Comparison of ENCODE assay signal across 26 cellular contexts in genomic region chr1:160226623-160227022, GRCh38. TPM values are rescaled to one million over a fixed set of nuclear protein-coding genes. Genes with fewer than 3 reads are reported as not detected.
"Had no signal": no experiment of that assay in that cellular context is flagged by ENCODE, and none has a peak within 500 bp of the region (broad histone marks: within the 10 kb centered on the region; RNA-seq: fewer than 3 reads in every experiment).

No MANE protein-coding gene starts in this region.

- H3K27ac Mint-ChIP-seq: activated CD8-positive, alpha-beta T cell treated with anti-CD3 and anti-CD28 coated beads for 36 hours; activated naive CD8-positive, alpha-beta T cell treated with anti-CD3 and anti-CD28 coated beads, Interleukin-2, amount 50 U/mL, for 24 hours; activated T-helper 2 cell treated with anti-CD3 and anti-CD28 coated beads, Interferon-gamma antibody, Interleukin-2, Interleukin-4, amounts not matched to agents 10 μg/mL and 5 μg/mL and 100 μg/mL, durations not matched to agents 14 hours and 24 hours and 36 hours; stimulated activated naive CD8-positive, alpha-beta T cell treated with anti-CD3 and anti-CD28 coated beads, Interleukin-15, Interleukin-2, amounts not matched to agents 100 ng/mL and 50 ng/mL, for 24 hours had no signal

- H3K27me3 ChIP-seq: ascending aorta, suprapubic skin, transverse colon, uterus had no signal

- H3K27me3 Mint-ChIP-seq: activated CD8-positive, alpha-beta T cell treated with anti-CD3 and anti-CD28 coated beads for 36 hours; activated naive CD8-positive, alpha-beta T cell treated with anti-CD3 and anti-CD28 coated beads, Interleukin-2, amount 50 U/mL, for 24 hours; stimulated activated naive CD8-positive, alpha-beta T cell treated with anti-CD3 and anti-CD28 coated beads, Interleukin-15, Interleukin-2, amounts not matched to agents 100 ng/mL and 50 ng/mL, for 24 hours had no signal

- H3K36me3 ChIP-seq: uterus had no signal

- H3K4me1 Mint-ChIP-seq: activated naive CD8-positive, alpha-beta T cell treated with anti-CD3 and anti-CD28 coated beads, Interleukin-2, amount 50 U/mL, for 24 hours had no signal

- H3K9me3 ChIP-seq: ascending aorta, suprapubic skin, transverse colon, uterus had no signal

- H3K4me3 Mint-ChIP-seq: activated CD8-positive, alpha-beta T cell treated with anti-CD3 and anti-CD28 coated beads for 36 hours; activated naive CD8-positive, alpha-beta T cell treated with anti-CD3 and anti-CD28 coated beads, Interleukin-2, amount 50 U/mL, for 24 hours; stimulated activated naive CD8-positive, alpha-beta T cell treated with anti-CD3 and anti-CD28 coated beads, Interleukin-15, Interleukin-2, amounts not matched to agents 100 ng/mL and 50 ng/mL, for 24 hours had no signal

- H3K9me3 Mint-ChIP-seq: activated CD8-positive, alpha-beta T cell treated with anti-CD3 and anti-CD28 coated beads for 36 hours; activated naive CD8-positive, alpha-beta T cell treated with anti-CD3 and anti-CD28 coated beads, Interleukin-2, amount 50 U/mL, for 24 hours; activated T-helper 2 cell treated with anti-CD3 and anti-CD28 coated beads, Interferon-gamma antibody, Interleukin-2, Interleukin-4, amounts not matched to agents 10 μg/mL and 5 μg/mL and 100 μg/mL, durations not matched to agents 14 hours and 24 hours and 36 hours; stimulated activated naive CD8-positive, alpha-beta T cell treated with anti-CD3 and anti-CD28 coated beads, Interleukin-15, Interleukin-2, amounts not matched to agents 100 ng/mL and 50 ng/mL, for 24 hours had no signal

- H3K4me1 ChIP-seq: ascending aorta, suprapubic skin, transverse colon, uterus had no signal

- DNase-seq: activated CD4-positive, alpha-beta T cell treated with anti-CD3 and anti-CD28 coated beads for 48 hours; activated CD4-positive, CD25-positive, alpha-beta regulatory T cell; activated CD8-positive, alpha-beta T cell treated with anti-CD3 and anti-CD28 coated beads for 36 hours; activated naive CD4-positive, alpha-beta T cell treated with Interleukin-2 at 50 U/mL for 16 hours; activated naive CD8-positive, alpha-beta T cell treated with anti-CD3 and anti-CD28 coated beads, Interleukin-2, amount 50 U/mL, for 24 hours; activated T-cell treated with anti-CD3 and anti-CD28 coated beads, Interleukin-2, amount 50 U/mL, for 1 hour; cerebellar nuclear complex; cortex of kidney; erythroblast; foreskin melanocyte; glutamatergic neuron; hypothalamus; islet precursor cell; midbrain; occipital lobe; posterior cingulate gyrus; T-helper 9 cell; transverse colon; uterus had no signal

- ATAC-seq: activated CD8-positive, alpha-beta T cell treated with anti-CD3 and anti-CD28 coated beads for 36 hours; activated naive CD8-positive, alpha-beta T cell treated with anti-CD3 and anti-CD28 coated beads, Interleukin-2, amount 50 U/mL, for 24 hours had no signal

- H3K27ac ChIP-seq: ascending aorta, skin epidermis, suprapubic skin, transverse colon, uterus had no signal

- H3K4me3 ChIP-seq: ascending aorta, skin epidermis, suprapubic skin, transverse colon, uterus had no signal

RNA-seq across cellular contexts. Expression of gene CASQ1, which starts 36.2 kb away (rescaled TPM):
- total RNA-seq: activated CD8-positive, alpha-beta T cell treated with anti-CD3 and anti-CD28 coated beads for 36 hours; ascending aorta; lung microvascular endothelial cell; suprapubic skin had no signal
- polyA plus RNA-seq: neural cell had no signal
